In genomic region chr1:169680377-169681019, GRCh38 we compare ENCODE assay signal across 11 cellular contexts. TPM values are rescaled to one million over a fixed set of nuclear protein-coding genes. Genes with fewer than 3 reads are reported as not detected.
A peak's percentile ranks its signal among the peaks of the same experiment; 100 is the strongest.
DNase-seq lines count a peak whose midpoint lies in the region; ATAC-seq lines count a peak whose summit lies in the region.
"Had no signal": no experiment of that assay in that cellular context is flagged by ENCODE, and none has a peak within 500 bp of the region (broad histone marks: within the 10 kb centered on the region; RNA-seq: fewer than 3 reads in every experiment).

No MANE protein-coding gene starts in this region.

- POLR2A ChIA-PET in activated CD4-positive, alpha-beta memory T cell treated with anti-CD3 and anti-CD28 coated beads for 36 hours (lab: Charles Lee), result interaction anchor here (0.6 to 5.4 kb wide), 7 partner anchors 9 to 85 kb away, joined by 3 to 35 read pairs (median 4); no protein-coding TSS in a partner anchor
- POLR2A ChIA-PET in activated CD4-positive, alpha-beta memory T cell treated with anti-CD3 and anti-CD28 coated beads, Interleukin-2, amount 10 ng/mL, durations not matched to agents 7 days and 5 days (lab: Charles Lee), result interaction anchor here (1.3 to 4.7 kb wide), 3 partner anchors 11 to 29 kb away, joined by 3 to 43 read pairs (median 3); no protein-coding TSS in a partner anchor

- no peak overlapping the region for H2BK12ac ChIP-seq in neuronal stem cell (ENCODE audit: low read length)

- H3K14ac ChIP-seq in neuronal stem cell (ENCODE audit: low read length), result no peak overlapping the region

- H3K27ac ChIP-seq in neuronal stem cell (replicated peaks; ENCODE audit: low read length), result no peak overlapping the region
- H3K27ac ChIP-seq: RWPE1 had no signal

- H3K4ac ChIP-seq in neuronal stem cell (ENCODE audit: low read length), result no peak overlapping the region

- CTCF ChIA-PET in activated CD4-positive, alpha-beta memory T cell treated with anti-CD3 and anti-CD28 coated beads for 36 hours (lab: Charles Lee), result interaction anchor here (1.1 to 4.7 kb wide), 6 partner anchors 10 to 94 kb away, joined by 4 to 41 read pairs (median 10); partner anchors contain the start of gene F5
- CTCF ChIA-PET in activated CD4-positive, alpha-beta memory T cell treated with anti-CD3 and anti-CD28 coated beads, Interleukin-2, amount 10 ng/mL, durations not matched to agents 7 days and 5 days (lab: Charles Lee), result interaction anchor here (1.6 kb wide), 2 partner anchors 10 to 94 kb away, joined by 4 read pairs; partner anchors contain the start of gene F5

- peaks cover 62% of the 10 kb centered on the region for H3K4me1 Mint-ChIP-seq in activated CD4-positive, alpha-beta memory T cell treated with anti-CD3 and anti-CD28 coated beads for 36 hours (ENCODE audit: low read depth)
- peaks cover 41% of the 10 kb centered on the region for H3K4me1 Mint-ChIP-seq in activated CD4-positive, alpha-beta memory T cell treated with anti-CD3 and anti-CD28 coated beads, Interleukin-2, amount 10 ng/mL, durations not matched to agents 7 days and 5 days
- peaks cover 64% of the 10 kb centered on the region for H3K4me1 Mint-ChIP-seq in activated T-cell treated with anti-CD3 and anti-CD28 coated beads, Interleukin-2, amount 50 U/mL, for 24 hours (ENCODE audit: low read depth)
- peaks cover 42% of the 10 kb centered on the region for H3K4me1 Mint-ChIP-seq in stimulated activated effector memory CD8-positive, alpha-beta T cell treated with anti-CD3 and anti-CD28 coated beads, Interleukin-12 subunit alpha, Interleukin-12 subunit beta, amount 100 ng/mL, for 72 hours

- H2BK120ac ChIP-seq in neuronal stem cell (ENCODE audit: low read depth, low read length), result no peak overlapping the region

- H3K4me2 ChIP-seq in neuronal stem cell (ENCODE audit: insufficient read depth, low read length, poor library complexity, severe bottlenecking), result no peak overlapping the region

- peak; percentile 54 for ATAC-seq in HG02938 (IDR thresholded peaks at IDR 0.05; ENCODE audit: unreplicated experiment)
- peak; percentile 89 for ATAC-seq in stimulated activated effector memory CD8-positive, alpha-beta T cell treated with anti-CD3 and anti-CD28 coated beads, Interleukin-12 subunit alpha, Interleukin-12 subunit beta, amount 100 ng/mL, for 72 hours

- H2AK5ac ChIP-seq in neuronal stem cell (ENCODE audit: low read depth, low read length), result no peak overlapping the region

- no peak overlapping the region for H2BK15ac ChIP-seq in neuronal stem cell (ENCODE audit: low read length)

- H3K79me1 ChIP-seq in neuronal stem cell (ENCODE audit: low read depth, low read length), result no peaks in the 10 kb centered on the region

- no peaks in the 10 kb centered on the region for H3K9me3 Mint-ChIP-seq in activated CD4-positive, alpha-beta memory T cell treated with anti-CD3 and anti-CD28 coated beads for 36 hours
- no peaks in the 10 kb centered on the region for H3K9me3 Mint-ChIP-seq in activated CD4-positive, alpha-beta memory T cell treated with anti-CD3 and anti-CD28 coated beads, Interleukin-2, amount 10 ng/mL, durations not matched to agents 7 days and 5 days
- no peaks in the 10 kb centered on the region for H3K9me3 Mint-ChIP-seq in activated T-cell treated with anti-CD3 and anti-CD28 coated beads, Interleukin-2, amount 50 U/mL, for 24 hours
- no peaks in the 10 kb centered on the region for H3K9me3 Mint-ChIP-seq in stimulated activated effector memory CD8-positive, alpha-beta T cell treated with anti-CD3 and anti-CD28 coated beads, Interleukin-12 subunit alpha, Interleukin-12 subunit beta, amount 100 ng/mL, for 72 hours

- no peak overlapping the region for H2AFZ ChIP-seq in neuronal stem cell (ENCODE audit: low read length)

- H3K4me3 Mint-ChIP-seq in activated CD4-positive, alpha-beta memory T cell treated with anti-CD3 and anti-CD28 coated beads for 36 hours, result peak overlapping the region; percentile 46
- no peak overlapping the region for H3K4me3 Mint-ChIP-seq in activated CD4-positive, alpha-beta memory T cell treated with anti-CD3 and anti-CD28 coated beads, Interleukin-2, amount 10 ng/mL, durations not matched to agents 7 days and 5 days
- H3K4me3 Mint-ChIP-seq in activated T-cell treated with anti-CD3 and anti-CD28 coated beads, Interleukin-2, amount 50 U/mL, for 24 hours, result peak overlapping the region; percentile 42
- H3K4me3 Mint-ChIP-seq in stimulated activated effector memory CD8-positive, alpha-beta T cell treated with anti-CD3 and anti-CD28 coated beads, Interleukin-12 subunit alpha, Interleukin-12 subunit beta, amount 100 ng/mL, for 72 hours, result peak overlapping the region; percentile 33

- WGBS in neuronal stem cell (ENCODE audit: extremely low coverage in 2 of 2, insufficient read length in 2 of 2, insufficient replicate concordance in 1 of 2), 2 donors, result no CpG with 5 or more reads among the region's 6 CpGs

- no peak overlapping the region for H3K23ac ChIP-seq in neuronal stem cell (ENCODE audit: low read depth, low read length, poor library complexity)

- intact Hi-C loops in activated CD4-positive, alpha-beta memory T cell treated with anti-CD3 and anti-CD28 coated beads for 36 hours (cut with micrococcal nuclease), result loop anchor here (1.0 kb wide), 3 partner anchors 12 to 31 kb away; partner anchors contain the start of gene SELL

- no peaks in the 10 kb centered on the region for H3K36me3 Mint-ChIP-seq in activated CD4-positive, alpha-beta memory T cell treated with anti-CD3 and anti-CD28 coated beads for 36 hours
- no peaks in the 10 kb centered on the region for H3K36me3 Mint-ChIP-seq in activated CD4-positive, alpha-beta memory T cell treated with anti-CD3 and anti-CD28 coated beads, Interleukin-2, amount 10 ng/mL, durations not matched to agents 7 days and 5 days (ENCODE audit: low read depth)
- H3K36me3 Mint-ChIP-seq in activated T-cell treated with anti-CD3 and anti-CD28 coated beads, Interleukin-2, amount 50 U/mL, for 24 hours (ENCODE audit: low read depth), result no peaks in the 10 kb centered on the region
- H3K36me3 Mint-ChIP-seq in stimulated activated effector memory CD8-positive, alpha-beta T cell treated with anti-CD3 and anti-CD28 coated beads, Interleukin-12 subunit alpha, Interleukin-12 subunit beta, amount 100 ng/mL, for 72 hours, result no peaks in the 10 kb centered on the region

- H3K27ac Mint-ChIP-seq in activated CD4-positive, alpha-beta memory T cell treated with anti-CD3 and anti-CD28 coated beads for 36 hours, result peak overlapping the region; percentile 90
- H3K27ac Mint-ChIP-seq in activated CD4-positive, alpha-beta memory T cell treated with anti-CD3 and anti-CD28 coated beads, Interleukin-2, amount 10 ng/mL, durations not matched to agents 7 days and 5 days, result no peak overlapping the region
- H3K27ac Mint-ChIP-seq in activated T-cell treated with anti-CD3 and anti-CD28 coated beads, Interleukin-2, amount 50 U/mL, for 24 hours, result peak overlapping the region; percentile 92
- H3K27ac Mint-ChIP-seq in stimulated activated effector memory CD8-positive, alpha-beta T cell treated with anti-CD3 and anti-CD28 coated beads, Interleukin-12 subunit alpha, Interleukin-12 subunit beta, amount 100 ng/mL, for 72 hours, result peak overlapping the region; percentile 82

- no peak overlapping the region for H4K91ac ChIP-seq in neuronal stem cell (ENCODE audit: low read depth, low read length, poor library complexity)

- no peak overlapping the region for H2BK5ac ChIP-seq in neuronal stem cell (ENCODE audit: low read length)

- H4K8ac ChIP-seq in neuronal stem cell (ENCODE audit: low read depth, low read length), result no peak overlapping the region

- no peak overlapping the region for H3K18ac ChIP-seq in neuronal stem cell (ENCODE audit: low read length)

- H3K4me1 ChIP-seq in neuronal stem cell (ENCODE audit: control insufficient read depth in 2 of 2, insufficient read depth in 1 of 2, low read depth in 1 of 2, low read length in 2 of 2), result no peaks in the 10 kb centered on the region

- H3K27me3 ChIP-seq in neuronal stem cell (ENCODE audit: control insufficient read depth in 3 of 3, insufficient read depth in 3 of 3, low read depth in 1 of 3, low read length in 3 of 3), result peaks cover 0 to 3% (median 2%) of the 10 kb centered on the region in 3 experiments

- H3K9me3 ChIP-seq in neuronal stem cell (replicated peaks in 1 of 2; ENCODE audit: control insufficient read depth in 2 of 2, insufficient read depth in 1 of 2, low read depth in 1 of 2, low read length in 2 of 2), result no peaks in the 10 kb centered on the region

- no peaks in the 10 kb centered on the region for H3K27me3 Mint-ChIP-seq in activated CD4-positive, alpha-beta memory T cell treated with anti-CD3 and anti-CD28 coated beads for 36 hours
- H3K27me3 Mint-ChIP-seq in activated CD4-positive, alpha-beta memory T cell treated with anti-CD3 and anti-CD28 coated beads, Interleukin-2, amount 10 ng/mL, durations not matched to agents 7 days and 5 days, result no peaks in the 10 kb centered on the region
- no peaks in the 10 kb centered on the region for H3K27me3 Mint-ChIP-seq in activated T-cell treated with anti-CD3 and anti-CD28 coated beads, Interleukin-2, amount 50 U/mL, for 24 hours

- no peaks in the 10 kb centered on the region for H3K36me3 ChIP-seq in neuronal stem cell (replicated peaks in 1 of 2; ENCODE audit: control insufficient read depth in 2 of 2, insufficient read depth in 2 of 2, low read length in 2 of 2)

- no peak overlapping the region for H3K4me3 ChIP-seq in neuronal stem cell (ENCODE audit: low read length in 2 of 2)

- DNase-seq in activated CD4-positive, alpha-beta memory T cell treated with anti-CD3 and anti-CD28 coated beads for 36 hours, result peak; percentile 80
- no peak for DNase-seq in activated CD4-positive, alpha-beta memory T cell treated with anti-CD3 and anti-CD28 coated beads, Interleukin-2, amount 10 ng/mL, durations not matched to agents 7 days and 5 days
- DNase-seq in activated T-cell treated with anti-CD3 and anti-CD28 coated beads, Interleukin-2, amount 50 U/mL, for 24 hours, result no peak
- DNase-seq in stimulated activated effector memory CD8-positive, alpha-beta T cell treated with anti-CD3 and anti-CD28 coated beads, Interleukin-12 subunit alpha, Interleukin-12 subunit beta, amount 100 ng/mL, for 72 hours (ENCODE audit: low spot score in 2 of 2), result no peak
- DNase-seq in neuronal stem cell (ENCODE audit: low spot score), result no peak
- DNase-seq in DMS 273 treated with DMSO at 0.1 percent for 48 hours (lab: John Stamatoyannopoulos, UW), result no peak
- DNase-seq in NCI-H187 (lab: John Stamatoyannopoulos, UW), result no peak
- DNase-seq: caudate nucleus, kidney had no signal

- H3K9ac ChIP-seq in neuronal stem cell (ENCODE audit: low read depth, low read length, poor library complexity), result no peak overlapping the region

RNA-seq across cellular contexts. Expression of gene SELL, which starts 30.9 kb away (rescaled TPM):
- 100 to 1,000 TPM; 103 to 110 TPM for total RNA-seq in activated CD4-positive, alpha-beta memory T cell treated with anti-CD3 and anti-CD28 coated beads for 36 hours
- 100 to 1,000 TPM; 297 to 316 TPM for total RNA-seq in activated CD4-positive, alpha-beta memory T cell treated with anti-CD3 and anti-CD28 coated beads, Interleukin-2, amount 10 ng/mL, durations not matched to agents 7 days and 5 days
- not detected for polyA plus RNA-seq in neuronal stem cell (2013, experiment 1 of 2)
- polyA plus RNA-seq in neuronal stem cell (2013, experiment 2 of 2), result not detected

RNA-seq across cellular contexts. Expression of gene SELP, which starts 50.6 kb away (rescaled TPM):
- total RNA-seq in activated CD4-positive, alpha-beta memory T cell treated with anti-CD3 and anti-CD28 coated beads for 36 hours, result under 1 TPM; 0.70 to 0.97 TPM
- total RNA-seq in activated CD4-positive, alpha-beta memory T cell treated with anti-CD3 and anti-CD28 coated beads, Interleukin-2, amount 10 ng/mL, durations not matched to agents 7 days and 5 days, result under 1 TPM; 0.45 to 0.83 TPM
- polyA plus RNA-seq in neuronal stem cell (2013, experiment 1 of 2), result not detected
- not detected for polyA plus RNA-seq in neuronal stem cell (2013, experiment 2 of 2)

RNA-seq across cellular contexts. Expression of gene SELE, which starts 53.4 kb away (rescaled TPM):
- total RNA-seq in activated CD4-positive, alpha-beta memory T cell treated with anti-CD3 and anti-CD28 coated beads for 36 hours, result not detected
- total RNA-seq in activated CD4-positive, alpha-beta memory T cell treated with anti-CD3 and anti-CD28 coated beads, Interleukin-2, amount 10 ng/mL, durations not matched to agents 7 days and 5 days, result not detected
- 0.01 TPM for polyA plus RNA-seq in neuronal stem cell (2013, experiment 1 of 2)
- 0.03 TPM for polyA plus RNA-seq in neuronal stem cell (2013, experiment 2 of 2)
